ENCODE assay signal across 24 cellular contexts in the genomic region with DNA sequence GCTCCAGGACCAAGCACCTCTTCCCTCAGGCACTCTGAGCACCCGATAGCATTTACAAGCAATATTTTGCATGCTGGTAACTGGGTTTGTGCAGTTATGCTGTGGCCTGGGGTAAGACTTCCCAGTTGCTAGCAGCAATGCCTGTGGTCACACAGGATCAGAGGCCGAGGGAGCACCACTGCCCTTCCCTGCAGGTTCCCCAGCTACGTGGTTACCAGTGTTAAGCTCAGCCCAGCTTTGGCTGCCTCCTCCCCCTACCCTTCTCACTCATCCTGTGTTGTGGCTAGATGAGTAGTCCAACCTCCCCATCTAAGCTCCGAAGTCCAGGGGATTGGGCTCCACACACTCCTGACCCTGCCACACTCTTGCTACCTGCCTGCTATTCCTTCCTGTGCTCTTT.
DNase-seq lines count a peak whose midpoint lies in the region; ATAC-seq and TF ChIP-seq lines count a peak whose summit lies in the region.
"Had no signal": no experiment of that assay in that cellular context is flagged by ENCODE, and none has a peak within 500 bp of the region (broad histone marks: within the 10 kb centered on the region; RNA-seq: fewer than 3 reads in every experiment).

No MANE protein-coding gene starts in this region.

- DNase-seq in activated naive CD8-positive, alpha-beta T cell treated with anti-CD3 and anti-CD28 coated beads, Interleukin-2, amount 10 ng/mL, durations not matched to agents 7 days and 5 days = no peak
- DNase-seq in activated naive CD8-positive, alpha-beta T cell treated with anti-CD3 and anti-CD28 coated beads for 36 hours = no peak
- DNase-seq in neural crest cell (ENCODE audit: low read depth, low spot score) = no peak
- no peak for DNase-seq in GDM1 (lab: John Stamatoyannopoulos, UW)
- no peak for DNase-seq in DMS 273 treated with DMSO at 0.1 percent for 48 hours (lab: John Stamatoyannopoulos, UW)
- DNase-seq: BE2C; CD4-positive, CD25-positive, alpha-beta regulatory T cell; DMS53; EL; GF-D8; MG63; NCI-H1048; NCI-H1417; NCI-H1694; NCI-H2081; NCI-H226; NCI-H510A; OCI-M1; Peyer's patch; SHP77 treated with DMSO at 0.1 percent for 48 hours had no signal

- POLR2A ChIA-PET in activated naive CD8-positive, alpha-beta T cell treated with anti-CD3 and anti-CD28 coated beads, Interleukin-2, amount 10 ng/mL, durations not matched to agents 7 days and 5 days (lab: Charles Lee) = no interaction called here

- no peak overlapping the region for H3K4me3 Mint-ChIP-seq in activated naive CD8-positive, alpha-beta T cell treated with anti-CD3 and anti-CD28 coated beads, Interleukin-2, amount 10 ng/mL, durations not matched to agents 7 days and 5 days
- no peak overlapping the region for H3K4me3 Mint-ChIP-seq in activated naive CD8-positive, alpha-beta T cell treated with anti-CD3 and anti-CD28 coated beads for 36 hours
- no peak overlapping the region for H3K4me3 Mint-ChIP-seq in activated T-helper 17 cell treated with anti-CD3 and anti-CD28 coated beads, Interleukin-2, amount 50 U/mL, for 72 hours
- no peak overlapping the region for H3K4me3 Mint-ChIP-seq in neural crest cell
- H3K4me3 Mint-ChIP-seq: CD4-positive, CD25-positive, alpha-beta regulatory T cell had no signal

- no peak for TF ChIP-seq CTCF in neural crest cell (conservative IDR thresholded peaks at IDR 0.05)

- no peaks in the 10 kb centered on the region for H3K4me1 Mint-ChIP-seq in activated naive CD8-positive, alpha-beta T cell treated with anti-CD3 and anti-CD28 coated beads, Interleukin-2, amount 10 ng/mL, durations not matched to agents 7 days and 5 days
- H3K4me1 Mint-ChIP-seq in activated naive CD8-positive, alpha-beta T cell treated with anti-CD3 and anti-CD28 coated beads for 36 hours = no peaks in the 10 kb centered on the region
- no peaks in the 10 kb centered on the region for H3K4me1 Mint-ChIP-seq in activated T-helper 17 cell treated with anti-CD3 and anti-CD28 coated beads, Interleukin-2, amount 50 U/mL, for 72 hours
- peaks cover 34% of the 10 kb centered on the region for H3K4me1 Mint-ChIP-seq in neural crest cell
- H3K4me1 Mint-ChIP-seq: CD4-positive, CD25-positive, alpha-beta regulatory T cell had no signal

- no peaks in the 10 kb centered on the region for H3K9me3 Mint-ChIP-seq in activated naive CD8-positive, alpha-beta T cell treated with anti-CD3 and anti-CD28 coated beads, Interleukin-2, amount 10 ng/mL, durations not matched to agents 7 days and 5 days
- H3K9me3 Mint-ChIP-seq in activated naive CD8-positive, alpha-beta T cell treated with anti-CD3 and anti-CD28 coated beads for 36 hours = no peaks in the 10 kb centered on the region
- no peaks in the 10 kb centered on the region for H3K9me3 Mint-ChIP-seq in activated T-helper 17 cell treated with anti-CD3 and anti-CD28 coated beads, Interleukin-2, amount 50 U/mL, for 72 hours
- no peaks in the 10 kb centered on the region for H3K9me3 Mint-ChIP-seq in neural crest cell

- H3K36me3 Mint-ChIP-seq in activated naive CD8-positive, alpha-beta T cell treated with anti-CD3 and anti-CD28 coated beads, Interleukin-2, amount 10 ng/mL, durations not matched to agents 7 days and 5 days = no peaks in the 10 kb centered on the region
- no peaks in the 10 kb centered on the region for H3K36me3 Mint-ChIP-seq in activated naive CD8-positive, alpha-beta T cell treated with anti-CD3 and anti-CD28 coated beads for 36 hours
- no peaks in the 10 kb centered on the region for H3K36me3 Mint-ChIP-seq in activated T-helper 17 cell treated with anti-CD3 and anti-CD28 coated beads, Interleukin-2, amount 50 U/mL, for 72 hours (ENCODE audit: low read depth)
- no peaks in the 10 kb centered on the region for H3K36me3 Mint-ChIP-seq in neural crest cell (ENCODE audit: low read depth)
- H3K36me3 Mint-ChIP-seq: CD4-positive, CD25-positive, alpha-beta regulatory T cell had no signal

- peak overlapping the region; percentile 28 for H3K27ac Mint-ChIP-seq in activated naive CD8-positive, alpha-beta T cell treated with anti-CD3 and anti-CD28 coated beads, Interleukin-2, amount 10 ng/mL, durations not matched to agents 7 days and 5 days
- H3K27ac Mint-ChIP-seq in activated naive CD8-positive, alpha-beta T cell treated with anti-CD3 and anti-CD28 coated beads for 36 hours = no peak overlapping the region
- no peak overlapping the region for H3K27ac Mint-ChIP-seq in activated T-helper 17 cell treated with anti-CD3 and anti-CD28 coated beads, Interleukin-2, amount 50 U/mL, for 72 hours
- H3K27ac Mint-ChIP-seq in neural crest cell (ENCODE audit: unreplicated experiment) = peak overlapping the region; percentile 70
- H3K27ac Mint-ChIP-seq: CD4-positive, CD25-positive, alpha-beta regulatory T cell had no signal

- no peak for ATAC-seq in activated naive CD8-positive, alpha-beta T cell treated with anti-CD3 and anti-CD28 coated beads, Interleukin-2, amount 10 ng/mL, durations not matched to agents 7 days and 5 days (ENCODE audit: low read depth)
- peak; percentile 9 for ATAC-seq in activated T-helper 17 cell treated with anti-CD3 and anti-CD28 coated beads, Interleukin-2, amount 50 U/mL, for 72 hours (replicated peaks)
- ATAC-seq in HG03565 (IDR thresholded peaks at IDR 0.05; ENCODE audit: unreplicated experiment) (no peak), HG03342 (IDR thresholded peaks at IDR 0.05; ENCODE audit: unreplicated experiment) (no peak)
- ATAC-seq: HCT116 had no signal

- H3K27me3 Mint-ChIP-seq in activated naive CD8-positive, alpha-beta T cell treated with anti-CD3 and anti-CD28 coated beads, Interleukin-2, amount 10 ng/mL, durations not matched to agents 7 days and 5 days = peaks cover 3% of the 10 kb centered on the region
- no peaks in the 10 kb centered on the region for H3K27me3 Mint-ChIP-seq in activated naive CD8-positive, alpha-beta T cell treated with anti-CD3 and anti-CD28 coated beads for 36 hours
- H3K27me3 Mint-ChIP-seq in activated T-helper 17 cell treated with anti-CD3 and anti-CD28 coated beads, Interleukin-2, amount 50 U/mL, for 72 hours = peaks cover 4% of the 10 kb centered on the region
- H3K27me3 Mint-ChIP-seq in neural crest cell (ENCODE audit: low read depth) = no peaks in the 10 kb centered on the region
- H3K27me3 Mint-ChIP-seq: CD4-positive, CD25-positive, alpha-beta regulatory T cell had no signal

Comparison
In these comparisons a context has a peak if more than half of its experiments do, and no peak if none do; other contexts are left out.
1. H3K27ac Mint-ChIP-seq: peak in activated naive CD8-positive, alpha-beta T cell treated with anti-CD3 and anti-CD28 coated beads, Interleukin-2, amount 10 ng/mL, durations not matched to agents 7 days and 5 days (single experiment) and neural crest cell (single experiment); none in activated naive CD8-positive, alpha-beta T cell treated with anti-CD3 and anti-CD28 coated beads for 36 hours (single experiment) and activated T-helper 17 cell treated with anti-CD3 and anti-CD28 coated beads, Interleukin-2, amount 50 U/mL, for 72 hours (single experiment).